Comparison of ENCODE assay signal across 1 cellular context in genomic region chr10:59242991-59243390, GRCh38.
TF ChIP-seq lines count a peak whose summit lies in the region.

No MANE protein-coding gene starts in this region.

TF ChIP-seq in GM12878, 131 proteins besides CTCF, POLR2A, EP300 and RAD21 (continued from another document):
- TF ChIP-seq ZBTB40 (IDR thresholded peaks at IDR 0.05; ENCODE audit: borderline replicate concordance) = no peak
